In genomic region chr20:50142812-50143211, GRCh38 we compare ENCODE assay signal across 17 cellular contexts. TPM values are rescaled to one million over a fixed set of nuclear protein-coding genes. Genes with fewer than 3 reads are reported as not detected.
A peak's percentile ranks its signal among the peaks of the same experiment; 100 is the strongest.
DNase-seq lines count a peak whose midpoint lies in the region.
"Had no signal": no experiment of that assay in that cellular context is flagged by ENCODE, and none has a peak within 500 bp of the region (broad histone marks: within the 10 kb centered on the region; RNA-seq: fewer than 3 reads in every experiment).

No MANE protein-coding gene starts in this region.

- H3K27me3 Mint-ChIP-seq in dendritic cell treated with granulocyte-macrophage colony-stimulating factor and Interleukin-4, amounts not matched to agents 40 ng/mL and 50 ng/mL, for 4 days = no peaks in the 10 kb centered on the region
- H3K27me3 Mint-ChIP-seq: natural killer cell treated with Interleukin-12 subunit alpha and Interleukin-12 subunit beta and Interleukin-15 and Interleukin-18, amount 100 ng/mL, for 72 hours had no signal

- H3K14ac ChIP-seq in neuronal stem cell (ENCODE audit: low read length) = no peak overlapping the region

- no peaks in the 10 kb centered on the region for H3K9me3 Mint-ChIP-seq in dendritic cell treated with granulocyte-macrophage colony-stimulating factor and Interleukin-4, amounts not matched to agents 40 ng/mL and 50 ng/mL, for 4 days
- H3K9me3 Mint-ChIP-seq: natural killer cell treated with Interleukin-12 subunit alpha and Interleukin-12 subunit beta and Interleukin-15 and Interleukin-18, amount 100 ng/mL, for 72 hours had no signal

- no peaks in the 10 kb centered on the region for H3K27me3 ChIP-seq in neuronal stem cell (ENCODE audit: control insufficient read depth in 3 of 3, insufficient read depth in 3 of 3, low read depth in 1 of 3, low read length in 3 of 3)

- no peak overlapping the region for H2BK120ac ChIP-seq in neuronal stem cell (ENCODE audit: low read depth, low read length)

- no peak overlapping the region for H2BK12ac ChIP-seq in neuronal stem cell (ENCODE audit: low read length)

- no peak overlapping the region for H3K4ac ChIP-seq in neuronal stem cell (ENCODE audit: low read length)

- peak overlapping the region; percentile 43 for H3K23ac ChIP-seq in neuronal stem cell (ENCODE audit: low read depth, low read length, poor library complexity)

- no CpG with 5 or more reads among the region's 6 CpGs for WGBS in neuronal stem cell (ENCODE audit: extremely low coverage in 2 of 2, insufficient read length in 2 of 2, insufficient replicate concordance in 1 of 2), 2 donors

- H3K79me1 ChIP-seq in neuronal stem cell (ENCODE audit: low read depth, low read length) = peaks cover 10% of the 10 kb centered on the region

- H3K9ac ChIP-seq in neuronal stem cell (ENCODE audit: low read depth, low read length, poor library complexity) = no peak overlapping the region

- no peak overlapping the region for H3K4me3 ChIP-seq in neuronal stem cell (ENCODE audit: low read length in 2 of 2)
- H3K4me3 ChIP-seq: K562, thoracic aorta had no signal

- H2AFZ ChIP-seq in neuronal stem cell (ENCODE audit: low read length) = no peak overlapping the region

- DNase-seq in NCI-H1417 (lab: John Stamatoyannopoulos, UW) (peak in 2 of 3 experiments; percentile 9 to 48), NCI-H1417 treated with DMSO at 0.1 percent for 48 hours (lab: John Stamatoyannopoulos, UW) (no peak), NCI-H2029 treated with DMSO at 0.1 percent for 48 hours (lab: John Stamatoyannopoulos, UW) (peak; percentile 37), neuronal stem cell (ENCODE audit: low spot score) (no peak), UCSD-AML1 (lab: John Stamatoyannopoulos, UW; ENCODE audit: unreplicated experiment) (no peak), amygdala (lab: John Stamatoyannopoulos, UW) (no peak), NCI-H187 treated with DMSO at 0.1 percent for 48 hours (lab: John Stamatoyannopoulos, UW) (no peak)
- DNase-seq: activated CD8-positive, alpha-beta memory T cell treated with anti-CD3 and anti-CD28 coated beads, Interleukin-2, amount 50 U/mL, for 48 hours; amniotic stem cell; foreskin fibroblast; NCI-H2171; T1000 had no signal

- H3K9me3 ChIP-seq in neuronal stem cell (replicated peaks in 1 of 2; ENCODE audit: control insufficient read depth in 2 of 2, insufficient read depth in 1 of 2, low read depth in 1 of 2, low read length in 2 of 2) = no peaks in the 10 kb centered on the region
- H3K9me3 ChIP-seq: thoracic aorta had no signal

- H4K91ac ChIP-seq in neuronal stem cell (ENCODE audit: low read depth, low read length, poor library complexity) = no peak overlapping the region

- H3K27ac ChIP-seq in neuronal stem cell (replicated peaks; ENCODE audit: low read length) = no peak overlapping the region
- H3K27ac ChIP-seq: 22Rv1, thoracic aorta had no signal

- H3K4me1 Mint-ChIP-seq in dendritic cell treated with granulocyte-macrophage colony-stimulating factor and Interleukin-4, amounts not matched to agents 40 ng/mL and 50 ng/mL, for 4 days (ENCODE audit: low read depth) = peaks cover 77% of the 10 kb centered on the region

- H3K4me1 ChIP-seq in neuronal stem cell (ENCODE audit: control insufficient read depth in 2 of 2, insufficient read depth in 1 of 2, low read depth in 1 of 2, low read length in 2 of 2) = peaks cover 8 to 12% of the 10 kb centered on the region in 2 donors

- H3K4me2 ChIP-seq in neuronal stem cell (ENCODE audit: insufficient read depth, low read length, poor library complexity, severe bottlenecking) = no peak overlapping the region

- H4K8ac ChIP-seq in neuronal stem cell (ENCODE audit: low read depth, low read length) = no peak overlapping the region

- H3K36me3 ChIP-seq in neuronal stem cell (replicated peaks in 1 of 2; ENCODE audit: control insufficient read depth in 2 of 2, insufficient read depth in 2 of 2, low read length in 2 of 2) = peaks cover 23 to 73% of the 10 kb centered on the region in 2 donors

- no peak overlapping the region for H2BK15ac ChIP-seq in neuronal stem cell (ENCODE audit: low read length)

- no peak overlapping the region for H2BK5ac ChIP-seq in neuronal stem cell (ENCODE audit: low read length)

- H3K18ac ChIP-seq in neuronal stem cell (ENCODE audit: low read length) = no peak overlapping the region

- peak overlapping the region; percentile 19 for H3K27ac Mint-ChIP-seq in dendritic cell treated with granulocyte-macrophage colony-stimulating factor and Interleukin-4, amounts not matched to agents 40 ng/mL and 50 ng/mL, for 4 days

- H3K4me3 Mint-ChIP-seq in dendritic cell treated with granulocyte-macrophage colony-stimulating factor and Interleukin-4, amounts not matched to agents 40 ng/mL and 50 ng/mL, for 4 days = no peak overlapping the region
- H3K4me3 Mint-ChIP-seq: natural killer cell treated with Interleukin-12 subunit alpha and Interleukin-12 subunit beta and Interleukin-15 and Interleukin-18, amount 100 ng/mL, for 72 hours had no signal

- H3K36me3 Mint-ChIP-seq in dendritic cell treated with granulocyte-macrophage colony-stimulating factor and Interleukin-4, amounts not matched to agents 40 ng/mL and 50 ng/mL, for 4 days (ENCODE audit: low read depth) = peaks cover 71% of the 10 kb centered on the region

- intact Hi-C loops in dendritic cell treated with granulocyte-macrophage colony-stimulating factor and Interleukin-4, amounts not matched to agents 40 ng/mL and 50 ng/mL, for 4 days (cut with micrococcal nuclease) = no loop called here

- no peak overlapping the region for H2AK5ac ChIP-seq in neuronal stem cell (ENCODE audit: low read depth, low read length)

RNA-seq across cellular contexts. Expression of gene PEDS1, which starts 10.7 kb away (rescaled TPM):
- polyA plus RNA-seq in neuronal stem cell (2013, experiment 1 of 2) = 29.7 TPM
- polyA plus RNA-seq in neuronal stem cell (2013, experiment 2 of 2) = 29.3 TPM

RNA-seq across cellular contexts. Expression of gene UBE2V1, which starts 29.9 kb away (rescaled TPM):
- polyA plus RNA-seq in neuronal stem cell (2013, experiment 1 of 2) = 261 TPM
- polyA plus RNA-seq in neuronal stem cell (2013, experiment 2 of 2) = 262 TPM

RNA-seq across cellular contexts. Expression of gene CEBPB, which starts 47.8 kb away (rescaled TPM):
- 3.2 TPM for polyA plus RNA-seq in neuronal stem cell (2013, experiment 1 of 2)
- 3.2 TPM for polyA plus RNA-seq in neuronal stem cell (2013, experiment 2 of 2)

Comparison
In these comparisons a context has a peak if more than half of its experiments do, and no peak if none do; other contexts are left out.
1. DNase-seq: peak in NCI-H1417 (2 of 3) and NCI-H2029 treated with DMSO at 0.1 percent for 48 hours (single experiment); none in NCI-H1417 treated with DMSO at 0.1 percent for 48 hours (single experiment), neuronal stem cell (single experiment), UCSD-AML1 (single experiment), amygdala (0 of 56) and NCI-H187 treated with DMSO at 0.1 percent for 48 hours (single experiment).